10 cellular contexts compared by ENCODE assay signal in the genomic region with DNA sequence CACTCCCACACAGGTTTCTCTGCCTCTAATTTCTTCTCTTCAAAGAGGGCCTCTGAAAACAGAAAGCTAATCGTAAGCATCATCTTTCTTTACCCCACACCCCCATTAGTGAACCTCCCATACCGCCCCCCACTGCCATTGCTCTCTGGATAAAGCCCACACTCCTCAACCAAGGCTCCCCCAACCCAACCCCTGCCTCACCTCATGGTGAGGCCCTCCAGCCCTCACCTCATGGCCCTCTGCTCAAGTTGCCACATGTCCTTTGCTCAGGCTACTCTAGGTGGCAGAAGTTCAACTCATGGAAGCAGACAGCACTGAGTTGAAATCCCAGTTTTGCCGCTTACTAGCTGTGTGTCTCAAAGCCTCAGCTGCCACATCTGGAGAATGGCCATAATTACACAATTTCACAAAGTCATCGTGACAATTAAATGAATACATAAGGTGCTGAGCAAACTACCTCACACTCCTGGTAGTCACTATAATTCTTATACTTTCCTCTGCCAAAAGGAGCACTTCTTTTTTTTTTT. TPM values are rescaled to one million over a fixed set of nuclear protein-coding genes. Genes with fewer than 3 reads are reported as not detected.
DNase-seq lines count a peak whose midpoint lies in the region; ATAC-seq and TF ChIP-seq lines count a peak whose summit lies in the region.
"Had no signal": no experiment of that assay in that cellular context is flagged by ENCODE, and none has a peak within 500 bp of the region (broad histone marks: within the 10 kb centered on the region; RNA-seq: fewer than 3 reads in every experiment).

No MANE protein-coding gene starts in this region.

- H3K4me1 ChIP-seq in psoas muscle: peaks cover 23% of the 10 kb centered on the region

- POLR2A ChIA-PET in activated CD4-positive, alpha-beta T cell treated with anti-CD3 and anti-CD28 coated beads for 36 hours (lab: Charles Lee): no interaction called here

- peak overlapping the region; percentile 72 for H3K27ac Mint-ChIP-seq in activated CD4-positive, alpha-beta T cell treated with anti-CD3 and anti-CD28 coated beads for 36 hours

- WGBS in psoas muscle, 3 donors: 61 to 76% (median 74%) methylated on average over 4 of the region's 4 CpGs

- H3K27ac ChIP-seq in psoas muscle (peak overlapping the region; percentile 1), substantia nigra (ENCODE audit: low read depth, low read length, poor library complexity, severe bottlenecking) (no peak overlapping the region)

- CTCF ChIA-PET in activated CD4-positive, alpha-beta T cell treated with anti-CD3 and anti-CD28 coated beads for 36 hours (lab: Charles Lee): interaction anchor here (0.7 to 1.1 kb wide), 2 partner anchors 12 to 974 kb away, joined by 3 read pairs; no protein-coding TSS in a partner anchor

- H3K4me3 ChIP-seq in epithelial cell of esophagus (ENCODE audit: low read length): no peak overlapping the region
- H3K4me3 ChIP-seq in psoas muscle: no peak overlapping the region

- no peaks in the 10 kb centered on the region for H3K36me3 Mint-ChIP-seq in activated CD4-positive, alpha-beta T cell treated with anti-CD3 and anti-CD28 coated beads for 36 hours (ENCODE audit: low read depth)

- H3K4me3 Mint-ChIP-seq in activated CD4-positive, alpha-beta T cell treated with anti-CD3 and anti-CD28 coated beads for 36 hours: no peak overlapping the region

- no peaks in the 10 kb centered on the region for H3K36me3 ChIP-seq in psoas muscle (ENCODE audit: insufficient read depth in 1 of 2, low read depth in 1 of 2)

- H3K9me3 ChIP-seq in psoas muscle: no peaks in the 10 kb centered on the region

- no peaks in the 10 kb centered on the region for H3K9me3 Mint-ChIP-seq in activated CD4-positive, alpha-beta T cell treated with anti-CD3 and anti-CD28 coated beads for 36 hours (ENCODE audit: low read depth)

- H3K4me1 Mint-ChIP-seq in activated CD4-positive, alpha-beta T cell treated with anti-CD3 and anti-CD28 coated beads for 36 hours: peaks cover 8% of the 10 kb centered on the region

- ATAC-seq in activated CD4-positive, alpha-beta T cell treated with anti-CD3 and anti-CD28 coated beads for 36 hours: no peak
- peak in 1 of 4 donors; percentile 43 for ATAC-seq in psoas muscle
- no peak for ATAC-seq in HG03159 (IDR thresholded peaks at IDR 0.05; ENCODE audit: unreplicated experiment)
- ATAC-seq in GM19328 (IDR thresholded peaks at IDR 0.05; ENCODE audit: unreplicated experiment): no peak

- intact Hi-C loops in activated CD4-positive, alpha-beta T cell treated with anti-CD3 and anti-CD28 coated beads for 36 hours (cut with DNase I, micrococcal nuclease): no loop called here
- intact Hi-C loops in psoas muscle (cut with DNase I): no loop called here

- TF ChIP-seq CTCF in epithelial cell of esophagus (IDR thresholded peaks at IDR 0.05; ENCODE audit: insufficient read depth, low read depth, low read length, missing control alignments) (no peak), psoas muscle (IDR thresholded peaks at IDR 0.05) (no peak)

- DNase-seq in activated CD4-positive, alpha-beta T cell treated with anti-CD3 and anti-CD28 coated beads for 36 hours: no peak
- DNase-seq in activated CD4-positive, alpha-beta T cell treated with anti-CD3 and anti-CD28 coated beads for 1 hour: no peak
- DNase-seq in NCI-H69 (lab: John Stamatoyannopoulos, UW) (peak; percentile 12), epithelial cell of esophagus (ENCODE audit: low read depth) (peak; percentile 43), psoas muscle (peak in 1 of 2 donors; percentile 39), substantia nigra (lab: John Stamatoyannopoulos, UW) (no peak)
- DNase-seq: nucleus accumbens; stimulated activated CD4-positive, alpha-beta T cell treated with anti-CD3 and anti-CD28 coated beads, Interleukin-1b, Interleukin-23, amount 100 ng/mL, for 48 hours had no signal

- no peaks in the 10 kb centered on the region for H3K27me3 ChIP-seq in psoas muscle (ENCODE audit: insufficient read depth in 3 of 3, low read length in 2 of 3)

- H3K27me3 Mint-ChIP-seq in activated CD4-positive, alpha-beta T cell treated with anti-CD3 and anti-CD28 coated beads for 36 hours: no peaks in the 10 kb centered on the region

RNA-seq across cellular contexts. Expression of a gene that starts 18.2 kb away (rescaled TPM):
- 100 to 1,000 TPM; 104 to 132 TPM for total RNA-seq in activated CD4-positive, alpha-beta T cell treated with anti-CD3 and anti-CD28 coated beads for 36 hours
- total RNA-seq in psoas muscle: 10 to 100 TPM; 29.4 to 40.6 (median 35.9) TPM
- 10 to 100 TPM in 2 of 3 donors, 1 to 10 TPM in 1; 7.9 to 14.2 (median 11.3) TPM for polyA plus RNA-seq in psoas muscle

Comparison
In these comparisons a context has a peak if more than half of its experiments do, and no peak if none do; other contexts are left out.
1. DNase-seq: peak in NCI-H69 (single experiment) and epithelial cell of esophagus (single experiment); none in activated CD4-positive, alpha-beta T cell treated with anti-CD3 and anti-CD28 coated beads for 36 hours (single experiment), activated CD4-positive, alpha-beta T cell treated with anti-CD3 and anti-CD28 coated beads for 1 hour (single experiment) and substantia nigra (0 of 49).